11 cellular contexts compared by ENCODE assay signal in the genomic region with DNA sequence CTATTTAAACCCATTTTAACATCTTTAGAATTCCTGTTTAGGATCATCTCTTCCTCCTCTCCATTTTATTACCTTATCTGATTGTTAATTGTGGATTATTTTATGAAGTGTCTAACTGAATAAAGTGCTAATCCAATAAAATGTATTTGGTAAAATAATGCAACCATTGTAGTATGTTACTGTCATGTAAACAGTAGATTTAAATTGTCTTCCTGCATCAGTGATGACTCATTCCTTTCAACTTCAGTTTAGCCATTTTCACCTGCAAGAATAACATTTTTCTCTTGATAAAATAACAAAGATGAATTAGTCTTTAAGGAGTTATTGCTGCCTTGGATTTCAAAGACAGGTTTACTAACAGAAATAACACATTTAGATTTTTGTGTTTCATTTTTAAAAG. TPM values are rescaled to one million over a fixed set of nuclear protein-coding genes. Genes with fewer than 3 reads are reported as not detected.
DNase-seq lines count a peak whose midpoint lies in the region; ATAC-seq and TF ChIP-seq lines count a peak whose summit lies in the region.
"Had no signal": no experiment of that assay in that cellular context is flagged by ENCODE, and none has a peak within 500 bp of the region (broad histone marks: within the 10 kb centered on the region; RNA-seq: fewer than 3 reads in every experiment).

No MANE protein-coding gene starts in this region.

- H3K27me3 Mint-ChIP-seq in activated CD8-positive, alpha-beta T cell treated with anti-CD3 and anti-CD28 coated beads, Interleukin-2, amount 10 ng/mL, durations not matched to agents 7 days and 5 days (ENCODE audit: low read depth) = no peaks in the 10 kb centered on the region

- peaks cover 49% of the 10 kb centered on the region for H3K4me1 ChIP-seq in mucosa of descending colon (ENCODE audit: low read depth)

- no peak for TF ChIP-seq CTCF in mucosa of descending colon (IDR thresholded peaks at IDR 0.05)

- POLR2A ChIA-PET in activated CD8-positive, alpha-beta T cell treated with anti-CD3 and anti-CD28 coated beads, Interleukin-2, amount 10 ng/mL, durations not matched to agents 7 days and 5 days (lab: Charles Lee) = no interaction called here

- CTCF ChIA-PET in activated CD8-positive, alpha-beta T cell treated with anti-CD3 and anti-CD28 coated beads, Interleukin-2, amount 10 ng/mL, durations not matched to agents 7 days and 5 days (lab: Charles Lee) = interaction anchor here (0.7 to 7.0 kb wide), 16 partner anchors 12 to 610 kb away, joined by 3 to 60 read pairs (median 4); no protein-coding TSS in a partner anchor

- H3K36me3 ChIP-seq in mucosa of descending colon (ENCODE audit: low read depth) = no peaks in the 10 kb centered on the region
- H3K36me3 ChIP-seq: brain microvascular endothelial cell had no signal

- no peaks in the 10 kb centered on the region for H3K9me3 Mint-ChIP-seq in activated CD8-positive, alpha-beta T cell treated with anti-CD3 and anti-CD28 coated beads, Interleukin-2, amount 10 ng/mL, durations not matched to agents 7 days and 5 days (ENCODE audit: insufficient read depth)

- peaks cover 64% of the 10 kb centered on the region for H3K4me1 Mint-ChIP-seq in activated CD8-positive, alpha-beta T cell treated with anti-CD3 and anti-CD28 coated beads, Interleukin-2, amount 10 ng/mL, durations not matched to agents 7 days and 5 days (ENCODE audit: low read depth)

- intact Hi-C loops in mucosa of descending colon (cut with DNase I, micrococcal nuclease) = loop anchor here in 1 of 2 donors (2.0 kb wide), 1 partner anchor 220 kb away; no protein-coding TSS in a partner anchor

- no peaks in the 10 kb centered on the region for H3K9me3 ChIP-seq in mucosa of descending colon

- ATAC-seq in activated CD8-positive, alpha-beta T cell treated with anti-CD3 and anti-CD28 coated beads, Interleukin-2, amount 10 ng/mL, durations not matched to agents 7 days and 5 days = no peak
- ATAC-seq in mucosa of descending colon = no peak
- ATAC-seq: sciatic nerve had no signal

- no peak overlapping the region for H3K4me3 ChIP-seq in mucosa of descending colon

- peak overlapping the region; percentile 25 for H3K4me3 Mint-ChIP-seq in activated CD8-positive, alpha-beta T cell treated with anti-CD3 and anti-CD28 coated beads, Interleukin-2, amount 10 ng/mL, durations not matched to agents 7 days and 5 days

- no peak overlapping the region for H3K27ac Mint-ChIP-seq in activated CD8-positive, alpha-beta T cell treated with anti-CD3 and anti-CD28 coated beads, Interleukin-2, amount 10 ng/mL, durations not matched to agents 7 days and 5 days

- peaks cover 32% of the 10 kb centered on the region for H3K36me3 Mint-ChIP-seq in activated CD8-positive, alpha-beta T cell treated with anti-CD3 and anti-CD28 coated beads, Interleukin-2, amount 10 ng/mL, durations not matched to agents 7 days and 5 days (ENCODE audit: low read depth)

- DNase-seq in NCI-H2029 (lab: John Stamatoyannopoulos, UW) (peak; percentile 4), NCI-H2029 treated with DMSO at 0.1 percent for 48 hours (lab: John Stamatoyannopoulos, UW) (no peak), HCEC 1CT (peak; percentile 23), kidney tubule cell (ENCODE audit: low spot score) (peak; percentile 37), mucosa of descending colon (no peak), MV-4-11 (lab: John Stamatoyannopoulos, UW) (no peak), DMS79 treated with DMSO at 0.1 percent for 48 hours (lab: John Stamatoyannopoulos, UW) (no peak)
- DNase-seq in activated CD8-positive, alpha-beta T cell treated with anti-CD3 and anti-CD28 coated beads, Interleukin-2, amount 10 ng/mL, durations not matched to agents 7 days and 5 days = no peak
- DNase-seq: brain microvascular endothelial cell, NCI-H187 had no signal

RNA-seq across cellular contexts. Expression of a gene that starts 5.4 kb away (rescaled TPM):
- 10 to 100 TPM; 66.7 to 72.3 TPM for total RNA-seq in activated CD8-positive, alpha-beta T cell treated with anti-CD3 and anti-CD28 coated beads, Interleukin-2, amount 10 ng/mL, durations not matched to agents 7 days and 5 days
- total RNA-seq in mucosa of descending colon = 10 to 100 TPM; 56.5 to 63.9 (median 63.3) TPM

Comparison
In these comparisons a context has a peak if more than half of its experiments do, and no peak if none do; other contexts are left out.
1. DNase-seq: peak in NCI-H2029 (single experiment), HCEC 1CT (single experiment) and kidney tubule cell (single experiment); none in NCI-H2029 treated with DMSO at 0.1 percent for 48 hours (single experiment), activated CD8-positive, alpha-beta T cell treated with anti-CD3 and anti-CD28 coated beads, Interleukin-2, amount 10 ng/mL, durations not matched to agents 7 days and 5 days (single experiment), mucosa of descending colon (0 of 3), MV-4-11 (single experiment) and DMS79 treated with DMSO at 0.1 percent for 48 hours (single experiment).